Comparison of ENCODE assay signal across 26 cellular contexts in genomic region chr7:38409524-38409923, GRCh38.
"Had no signal": no experiment of that assay in that cellular context is flagged by ENCODE, and none has a peak within 500 bp of the region (broad histone marks: within the 10 kb centered on the region; RNA-seq: fewer than 3 reads in every experiment).

No MANE protein-coding gene starts in this region.

- ATAC-seq: activated CD8-positive, alpha-beta memory T cell treated with anti-CD3 and anti-CD28 coated beads, Interleukin-2, amount 10 ng/mL, durations not matched to agents 7 days and 5 days; activated naive CD8-positive, alpha-beta T cell treated with anti-CD3 and anti-CD28 coated beads, Interleukin-2, amount 50 U/mL, for 24 hours; Panc1 had no signal

- DNase-seq: activated CD4-positive, alpha-beta memory T cell treated with anti-CD3 and anti-CD28 coated beads, Interleukin-2, amount 10 ng/mL, durations not matched to agents 7 days and 5 days; activated CD4-positive, alpha-beta T cell treated with anti-CD3 and anti-CD28 coated beads for 1 hour; activated CD4-positive, alpha-beta T cell treated with anti-CD3 and anti-CD28 coated beads for 48 hours; activated CD4-positive, CD25-positive, alpha-beta regulatory T cell; activated CD8-positive, alpha-beta memory T cell treated with anti-CD3 and anti-CD28 coated beads for 24 hours; activated CD8-positive, alpha-beta memory T cell treated with anti-CD3 and anti-CD28 coated beads, Interleukin-2, amount 10 ng/mL, durations not matched to agents 7 days and 5 days; activated CD8-positive, alpha-beta memory T cell treated with anti-CD3 and anti-CD28 coated beads, Interleukin-2, amount 50 U/mL, for 48 hours; activated effector memory CD4-positive, alpha-beta T cell treated with Interleukin-2 at 50 U/mL for 16 hours; activated naive CD4-positive, alpha-beta T cell treated with anti-CD3 and anti-CD28 coated beads, Interleukin-2, amount 10 ng/mL, durations not matched to agents 7 days and 5 days; activated naive CD8-positive, alpha-beta T cell treated with anti-CD3 and anti-CD28 coated beads, Interleukin-2, amount 50 U/mL, for 24 hours; activated T-cell treated with anti-CD3 and anti-CD28 coated beads, Interleukin-2, amount 50 U/mL, for 48 hours; anterior cingulate cortex; Karpas-422; NCI-H1048; NCI-H1436; NCI-H1694; NCI-H1930; NCI-H2081 treated with DMSO at 0.1 percent for 48 hours; NCI-H2227 treated with DMSO at 0.1 percent for 48 hours; NCI-H524 treated with DMSO at 0.1 percent for 48 hours; NCI-H774; SHP77; SJCRH30; T1000; WERI-Rb-1 had no signal
